ENCODE assay signal across 18 cellular contexts in genomic region chr12:111936869-111937268, GRCh38.
"Had no signal": no experiment of that assay in that cellular context is flagged by ENCODE, and none has a peak within 500 bp of the region (broad histone marks: within the 10 kb centered on the region; RNA-seq: fewer than 3 reads in every experiment).

No MANE protein-coding gene starts in this region.

- H3K9me3 ChIP-seq: lower lobe of right lung, pancreas, spleen, thyroid gland had no signal

- DNase-seq: activated CD4-positive, alpha-beta memory T cell treated with anti-CD3 and anti-CD28 coated beads, Interleukin-2, amount 10 ng/mL, durations not matched to agents 7 days and 5 days; activated effector memory CD4-positive, alpha-beta T cell treated with anti-CD3 and anti-CD28 coated beads, Interleukin-2, amount 50 U/mL, for 16 hours; activated naive CD4-positive, alpha-beta T cell treated with anti-CD3 and anti-CD28 coated beads, Interleukin-2, amount 10 ng/mL, durations not matched to agents 7 days and 5 days; activated T-cell treated with anti-CD3 and anti-CD28 coated beads for 4 hours; amygdala; dermis blood vessel endothelial cell; effector CD8-positive, alpha-beta T cell; foreskin melanocyte; islet precursor cell; left colon; lower lobe of right lung; pancreas; spleen; stimulated activated CD4-positive, alpha-beta T cell treated with anti-CD3 and anti-CD28 coated beads, Interleukin-4, amount 100 ng/mL, for 1 hour; stimulated activated naive CD4-positive, alpha-beta T cell treated with Interleukin-2 at 50 U/mL for 16 hours; thyroid gland had no signal

- H3K9me3 Mint-ChIP-seq: activated CD4-positive, alpha-beta memory T cell treated with anti-CD3 and anti-CD28 coated beads, Interleukin-2, amount 10 ng/mL, durations not matched to agents 7 days and 5 days; activated CD4-positive, alpha-beta T cell treated with anti-CD3 and anti-CD28 coated beads, Interleukin-2, amount 10 ng/mL, durations not matched to agents 24 days and 14 days; activated naive CD4-positive, alpha-beta T cell treated with anti-CD3 and anti-CD28 coated beads, Interleukin-2, amount 10 ng/mL, durations not matched to agents 7 days and 5 days; nephron had no signal

- H3K36me3 ChIP-seq: pancreas, thyroid gland had no signal

- H3K4me3 Mint-ChIP-seq: activated CD4-positive, alpha-beta memory T cell treated with anti-CD3 and anti-CD28 coated beads, Interleukin-2, amount 10 ng/mL, durations not matched to agents 7 days and 5 days; activated CD4-positive, alpha-beta T cell treated with anti-CD3 and anti-CD28 coated beads, Interleukin-2, amount 10 ng/mL, durations not matched to agents 24 days and 14 days; activated naive CD4-positive, alpha-beta T cell treated with anti-CD3 and anti-CD28 coated beads, Interleukin-2, amount 10 ng/mL, durations not matched to agents 7 days and 5 days; nephron had no signal

- H3K27ac ChIP-seq: lower lobe of right lung, pancreas, spleen, thyroid gland had no signal

- H3K27ac Mint-ChIP-seq: activated CD4-positive, alpha-beta memory T cell treated with anti-CD3 and anti-CD28 coated beads, Interleukin-2, amount 10 ng/mL, durations not matched to agents 7 days and 5 days; activated CD4-positive, alpha-beta T cell treated with anti-CD3 and anti-CD28 coated beads, Interleukin-2, amount 10 ng/mL, durations not matched to agents 24 days and 14 days; activated naive CD4-positive, alpha-beta T cell treated with anti-CD3 and anti-CD28 coated beads, Interleukin-2, amount 10 ng/mL, durations not matched to agents 7 days and 5 days; nephron had no signal

- H3K27me3 ChIP-seq: pancreas, spleen, thyroid gland had no signal

- H3K4me3 ChIP-seq: lower lobe of right lung, pancreas, spleen, thyroid gland had no signal

- H3K4me1 ChIP-seq: lower lobe of right lung, pancreas, spleen had no signal

- H3K4me1 Mint-ChIP-seq: activated CD4-positive, alpha-beta memory T cell treated with anti-CD3 and anti-CD28 coated beads, Interleukin-2, amount 10 ng/mL, durations not matched to agents 7 days and 5 days; activated CD4-positive, alpha-beta T cell treated with anti-CD3 and anti-CD28 coated beads, Interleukin-2, amount 10 ng/mL, durations not matched to agents 24 days and 14 days; activated naive CD4-positive, alpha-beta T cell treated with anti-CD3 and anti-CD28 coated beads, Interleukin-2, amount 10 ng/mL, durations not matched to agents 7 days and 5 days; nephron had no signal

- ATAC-seq: left colon, lower lobe of right lung, pancreas had no signal

- H3K27me3 Mint-ChIP-seq: activated CD4-positive, alpha-beta memory T cell treated with anti-CD3 and anti-CD28 coated beads, Interleukin-2, amount 10 ng/mL, durations not matched to agents 7 days and 5 days; activated CD4-positive, alpha-beta T cell treated with anti-CD3 and anti-CD28 coated beads, Interleukin-2, amount 10 ng/mL, durations not matched to agents 24 days and 14 days; activated naive CD4-positive, alpha-beta T cell treated with anti-CD3 and anti-CD28 coated beads, Interleukin-2, amount 10 ng/mL, durations not matched to agents 7 days and 5 days had no signal
